2 cellular contexts compared by ENCODE assay signal in the genomic region with DNA sequence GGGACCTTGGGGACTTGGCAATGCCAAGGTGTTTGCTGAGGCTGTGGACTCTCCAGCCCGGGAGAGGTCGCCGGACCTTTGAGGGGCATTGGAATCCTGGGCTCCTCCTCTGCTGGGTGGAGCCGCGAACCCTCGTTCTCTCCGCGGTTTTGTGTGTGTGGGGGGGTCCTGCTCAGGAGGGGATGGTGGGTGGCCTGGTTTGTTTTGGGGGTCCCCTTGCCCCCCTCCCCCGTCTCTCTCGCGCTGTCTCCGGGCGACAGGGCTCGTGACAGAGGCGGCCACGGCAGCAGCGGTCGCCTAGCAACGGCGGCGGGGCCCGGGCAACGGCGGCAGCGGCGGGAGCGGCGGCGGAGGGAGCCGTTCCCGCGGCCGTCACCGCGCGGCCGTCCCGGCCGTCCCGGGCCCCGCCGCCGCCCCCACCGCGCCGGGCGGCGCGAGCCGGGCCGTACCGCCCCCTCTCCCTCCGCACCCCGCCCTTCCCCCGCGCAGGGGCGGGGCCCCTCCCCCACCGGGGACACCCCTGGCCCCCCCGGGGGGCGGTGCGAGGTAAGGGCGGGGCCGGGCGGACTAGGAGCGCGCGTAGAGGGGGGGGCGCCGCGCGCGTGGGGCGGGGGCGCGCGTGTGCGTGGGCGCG.
A peak's percentile ranks its signal among the peaks of the same experiment; 100 is the strongest.
TF ChIP-seq lines count a peak whose summit lies in the region.

No MANE protein-coding gene starts in this region.

TF ChIP-seq in HEK293, 187 proteins besides CTCF, POLR2A, EP300 and RAD21 (continued from another document):
- TF ChIP-seq, protein P1, sequence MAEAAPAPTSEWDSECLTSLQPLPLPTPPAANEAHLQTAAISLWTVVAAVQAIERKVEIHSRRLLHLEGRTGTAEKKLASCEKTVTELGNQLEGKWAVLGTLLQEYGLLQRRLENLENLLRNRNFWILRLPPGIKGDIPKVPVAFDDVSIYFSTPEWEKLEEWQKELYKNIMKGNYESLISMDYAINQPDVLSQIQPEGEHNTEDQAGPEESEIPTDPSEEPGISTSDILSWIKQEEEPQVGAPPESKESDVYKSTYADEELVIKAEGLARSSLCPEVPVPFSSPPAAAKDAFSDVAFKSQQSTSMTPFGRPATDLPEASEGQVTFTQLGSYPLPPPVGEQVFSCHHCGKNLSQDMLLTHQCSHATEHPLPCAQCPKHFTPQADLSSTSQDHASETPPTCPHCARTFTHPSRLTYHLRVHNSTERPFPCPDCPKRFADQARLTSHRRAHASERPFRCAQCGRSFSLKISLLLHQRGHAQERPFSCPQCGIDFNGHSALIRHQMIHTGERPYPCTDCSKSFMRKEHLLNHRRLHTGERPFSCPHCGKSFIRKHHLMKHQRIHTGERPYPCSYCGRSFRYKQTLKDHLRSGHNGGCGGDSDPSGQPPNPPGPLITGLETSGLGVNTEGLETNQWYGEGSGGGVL (tag by site-specific recombination; IDR thresholded peaks at IDR 0.05): peak; percentile 49; the same call in 1 of the 2 replicates
- TF ChIP-seq, protein P2, sequence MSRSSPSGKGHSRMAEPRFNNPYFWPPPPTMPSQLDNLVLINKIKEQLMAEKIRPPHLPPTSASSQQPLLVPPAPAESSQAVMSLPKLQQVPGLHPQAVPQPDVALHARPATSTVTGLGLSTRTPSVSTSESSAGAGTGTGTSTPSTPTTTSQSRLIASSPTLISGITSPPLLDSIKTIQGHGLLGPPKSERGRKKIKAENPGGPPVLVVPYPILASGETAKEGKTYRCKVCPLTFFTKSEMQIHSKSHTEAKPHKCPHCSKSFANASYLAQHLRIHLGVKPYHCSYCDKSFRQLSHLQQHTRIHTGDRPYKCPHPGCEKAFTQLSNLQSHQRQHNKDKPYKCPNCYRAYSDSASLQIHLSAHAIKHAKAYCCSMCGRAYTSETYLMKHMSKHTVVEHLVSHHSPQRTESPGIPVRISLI (tag by site-specific recombination; IDR thresholded peaks at IDR 0.05): no peak
- TF ChIP-seq, protein P3, sequence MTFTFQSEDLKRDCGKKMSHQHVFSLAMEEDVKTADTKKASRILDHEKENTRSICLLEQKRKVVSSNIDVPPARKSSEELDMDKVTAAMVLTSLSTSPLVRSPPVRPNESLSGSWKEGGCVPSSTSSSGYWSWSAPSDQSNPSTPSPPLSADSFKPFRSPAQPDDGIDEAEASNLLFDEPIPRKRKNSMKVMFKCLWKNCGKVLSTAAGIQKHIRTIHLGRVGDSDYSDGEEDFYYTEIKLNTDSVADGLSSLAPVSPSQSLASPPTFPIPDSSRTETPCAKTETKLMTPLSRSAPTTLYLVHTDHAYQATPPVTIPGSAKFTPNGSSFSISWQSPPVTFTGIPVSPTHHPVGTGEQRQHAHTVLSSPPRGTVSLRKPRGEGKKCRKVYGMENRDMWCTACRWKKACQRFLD (tag by site-specific recombination; IDR thresholded peaks at IDR 0.05): no peak
- no peak for TF ChIP-seq ZNF266 (tag by site-specific recombination; IDR thresholded peaks at IDR 0.05; ENCODE audit: low read depth)
- no peak for TF ChIP-seq ZNF785 (tag by site-specific recombination; IDR thresholded peaks at IDR 0.05)
- peak; percentile 60 for TF ChIP-seq ZNF335 (tag by site-specific recombination; conservative IDR thresholded peaks at IDR 0.05)
- 0 out of 2 replicates have a peak, but pooled peaks have one; percentile 28 for TF ChIP-seq ZBTB8A (tag by site-specific recombination; IDR thresholded peaks at IDR 0.05)
- peak; percentile 87 for TF ChIP-seq MYNN (tag by site-specific recombination; IDR thresholded peaks at IDR 0.05; ENCODE audit: borderline replicate concordance)
- peak; percentile 26; the same call in 1 of the 2 replicates for TF ChIP-seq SP2 (tag by site-specific recombination; IDR thresholded peaks at IDR 0.05)
- peak; percentile 64 for TF ChIP-seq GLIS2 (tag by site-specific recombination; IDR thresholded peaks at IDR 0.05)
- TF ChIP-seq, protein P4, sequence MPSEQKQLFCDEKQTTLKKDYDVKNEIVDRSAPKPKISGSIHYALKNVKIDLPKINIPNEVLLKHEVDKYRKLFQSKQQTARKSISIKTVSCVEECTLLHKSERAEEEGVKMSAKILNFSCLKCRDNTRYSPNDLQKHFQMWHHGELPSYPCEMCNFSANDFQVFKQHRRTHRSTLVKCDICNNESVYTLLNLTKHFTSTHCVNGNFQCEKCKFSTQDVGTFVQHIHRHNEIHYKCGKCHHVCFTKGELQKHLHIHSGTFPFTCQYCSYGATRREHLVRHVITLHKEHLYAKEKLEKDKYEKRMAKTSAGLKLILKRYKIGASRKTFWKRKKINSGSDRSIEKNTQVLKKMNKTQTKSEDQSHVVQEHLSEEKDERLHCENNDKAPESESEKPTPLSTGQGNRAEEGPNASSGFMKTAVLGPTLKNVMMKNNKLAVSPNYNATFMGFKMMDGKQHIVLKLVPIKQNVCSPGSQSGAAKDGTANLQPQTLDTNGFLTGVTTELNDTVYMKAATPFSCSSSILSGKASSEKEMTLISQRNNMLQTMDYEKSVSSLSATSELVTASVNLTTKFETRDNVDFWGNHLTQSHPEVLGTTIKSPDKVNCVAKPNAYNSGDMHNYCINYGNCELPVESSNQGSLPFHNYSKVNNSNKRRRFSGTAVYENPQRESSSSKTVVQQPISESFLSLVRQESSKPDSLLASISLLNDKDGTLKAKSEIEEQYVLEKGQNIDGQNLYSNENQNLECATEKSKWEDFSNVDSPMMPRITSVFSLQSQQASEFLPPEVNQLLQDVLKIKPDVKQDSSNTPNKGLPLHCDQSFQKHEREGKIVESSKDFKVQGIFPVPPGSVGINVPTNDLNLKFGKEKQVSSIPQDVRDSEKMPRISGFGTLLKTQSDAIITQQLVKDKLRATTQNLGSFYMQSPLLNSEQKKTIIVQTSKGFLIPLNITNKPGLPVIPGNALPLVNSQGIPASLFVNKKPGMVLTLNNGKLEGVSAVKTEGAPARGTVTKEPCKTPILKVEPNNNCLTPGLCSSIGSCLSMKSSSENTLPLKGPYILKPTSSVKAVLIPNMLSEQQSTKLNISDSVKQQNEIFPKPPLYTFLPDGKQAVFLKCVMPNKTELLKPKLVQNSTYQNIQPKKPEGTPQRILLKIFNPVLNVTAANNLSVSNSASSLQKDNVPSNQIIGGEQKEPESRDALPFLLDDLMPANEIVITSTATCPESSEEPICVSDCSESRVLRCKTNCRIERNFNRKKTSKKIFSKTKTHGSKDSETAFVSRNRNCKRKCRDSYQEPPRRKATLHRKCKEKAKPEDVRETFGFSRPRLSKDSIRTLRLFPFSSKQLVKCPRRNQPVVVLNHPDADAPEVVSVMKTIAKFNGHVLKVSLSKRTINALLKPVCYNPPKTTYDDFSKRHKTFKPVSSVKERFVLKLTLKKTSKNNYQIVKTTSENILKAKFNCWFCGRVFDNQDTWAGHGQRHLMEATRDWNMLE (tag by site-specific recombination; conservative IDR thresholded peaks at IDR 0.05; ENCODE audit: low read depth): no peak
- TF ChIP-seq ZBTB20 (tag by site-specific recombination; IDR thresholded peaks at IDR 0.05): peak; percentile 57; the same call in 1 of the 2 replicates
TF ChIP-seq in HEK293: peak in this region for 18.

TF ChIP-seq in HepG2, 621 proteins besides CTCF, POLR2A, EP300 and RAD21 (continued from another document):
- TF ChIP-seq, protein P5, sequence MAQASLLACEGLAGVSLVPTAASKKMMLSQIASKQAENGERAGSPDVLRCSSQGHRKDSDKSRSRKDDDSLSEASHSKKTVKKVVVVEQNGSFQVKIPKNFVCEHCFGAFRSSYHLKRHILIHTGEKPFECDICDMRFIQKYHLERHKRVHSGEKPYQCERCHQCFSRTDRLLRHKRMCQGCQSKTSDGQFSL (CRISPR knock-in tag; IDR thresholded peaks at IDR 0.05): peak; percentile 49; the same call in 1 of the 2 replicates
- TF ChIP-seq, protein P6, sequence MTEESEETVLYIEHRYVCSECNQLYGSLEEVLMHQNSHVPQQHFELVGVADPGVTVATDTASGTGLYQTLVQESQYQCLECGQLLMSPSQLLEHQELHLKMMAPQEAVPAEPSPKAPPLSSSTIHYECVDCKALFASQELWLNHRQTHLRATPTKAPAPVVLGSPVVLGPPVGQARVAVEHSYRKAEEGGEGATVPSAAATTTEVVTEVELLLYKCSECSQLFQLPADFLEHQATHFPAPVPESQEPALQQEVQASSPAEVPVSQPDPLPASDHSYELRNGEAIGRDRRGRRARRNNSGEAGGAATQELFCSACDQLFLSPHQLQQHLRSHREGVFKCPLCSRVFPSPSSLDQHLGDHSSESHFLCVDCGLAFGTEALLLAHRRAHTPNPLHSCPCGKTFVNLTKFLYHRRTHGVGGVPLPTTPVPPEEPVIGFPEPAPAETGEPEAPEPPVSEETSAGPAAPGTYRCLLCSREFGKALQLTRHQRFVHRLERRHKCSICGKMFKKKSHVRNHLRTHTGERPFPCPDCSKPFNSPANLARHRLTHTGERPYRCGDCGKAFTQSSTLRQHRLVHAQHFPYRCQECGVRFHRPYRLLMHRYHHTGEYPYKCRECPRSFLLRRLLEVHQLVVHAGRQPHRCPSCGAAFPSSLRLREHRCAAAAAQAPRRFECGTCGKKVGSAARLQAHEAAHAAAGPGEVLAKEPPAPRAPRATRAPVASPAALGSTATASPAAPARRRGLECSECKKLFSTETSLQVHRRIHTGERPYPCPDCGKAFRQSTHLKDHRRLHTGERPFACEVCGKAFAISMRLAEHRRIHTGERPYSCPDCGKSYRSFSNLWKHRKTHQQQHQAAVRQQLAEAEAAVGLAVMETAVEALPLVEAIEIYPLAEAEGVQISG (CRISPR knock-in tag; IDR thresholded peaks at IDR 0.05): peak; percentile 67; the same call in 1 of the 2 replicates
- TF ChIP-seq MBNL3 (CRISPR knock-in tag; conservative IDR thresholded peaks at IDR 0.05) (no peak), MXD4 (CRISPR knock-in tag; IDR thresholded peaks at IDR 0.05) (no peak), HNRNPLL (IDR thresholded peaks at IDR 0.05; ENCODE audit: low read depth, low read length, poor library complexity, severe bottlenecking) (peak; percentile 55), NONO (IDR thresholded peaks at IDR 0.05) (no peak), NONO (CRISPR knock-in tag; conservative IDR thresholded peaks at IDR 0.05) (peak; percentile 17; the same call in 1 of the 2 replicates), KLF12 (CRISPR knock-in tag; IDR thresholded peaks at IDR 0.05; ENCODE audit: borderline replicate concordance) (no peak), ZFYVE20 (CRISPR knock-in tag; IDR thresholded peaks at IDR 0.05; ENCODE audit: borderline replicate concordance, low read depth) (0 out of 2 replicates have a peak, but pooled peaks have one; percentile 2)
- TF ChIP-seq, protein P7, sequence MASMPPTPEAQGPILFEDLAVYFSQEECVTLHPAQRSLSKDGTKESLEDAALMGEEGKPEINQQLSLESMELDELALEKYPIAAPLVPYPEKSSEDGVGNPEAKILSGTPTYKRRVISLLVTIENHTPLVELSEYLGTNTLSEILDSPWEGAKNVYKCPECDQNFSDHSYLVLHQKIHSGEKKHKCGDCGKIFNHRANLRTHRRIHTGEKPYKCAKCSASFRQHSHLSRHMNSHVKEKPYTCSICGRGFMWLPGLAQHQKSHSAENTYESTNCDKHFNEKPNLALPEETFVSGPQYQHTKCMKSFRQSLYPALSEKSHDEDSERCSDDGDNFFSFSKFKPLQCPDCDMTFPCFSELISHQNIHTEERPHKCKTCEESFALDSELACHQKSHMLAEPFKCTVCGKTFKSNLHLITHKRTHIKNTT (CRISPR knock-in tag; IDR thresholded peaks at IDR 0.05): no peak
- TF ChIP-seq, protein P8, sequence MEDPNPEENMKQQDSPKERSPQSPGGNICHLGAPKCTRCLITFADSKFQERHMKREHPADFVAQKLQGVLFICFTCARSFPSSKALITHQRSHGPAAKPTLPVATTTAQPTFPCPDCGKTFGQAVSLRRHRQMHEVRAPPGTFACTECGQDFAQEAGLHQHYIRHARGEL (CRISPR knock-in tag; IDR thresholded peaks at IDR 0.05): no peak
TF ChIP-seq in HepG2: peak in this region for 13.
